In genomic region chr3:26625187-26625586, GRCh38 we compare ENCODE assay signal across 16 cellular contexts. TPM values are rescaled to one million over a fixed set of nuclear protein-coding genes. Genes with fewer than 3 reads are reported as not detected.
DNase-seq lines count a peak whose midpoint lies in the region.
"Had no signal": no experiment of that assay in that cellular context is flagged by ENCODE, and none has a peak within 500 bp of the region (broad histone marks: within the 10 kb centered on the region; RNA-seq: fewer than 3 reads in every experiment).

No MANE protein-coding gene starts in this region.

- no peak overlapping the region for H2BK12ac ChIP-seq in trophoblast cell (ENCODE audit: low read length)

- no peaks in the 10 kb centered on the region for H3K79me1 ChIP-seq in trophoblast cell (ENCODE audit: low read length)

- no peak overlapping the region for H3K9ac ChIP-seq in trophoblast cell (ENCODE audit: low read length)
- H3K9ac ChIP-seq: GM23248 had no signal

- no peak overlapping the region for H3K18ac ChIP-seq in trophoblast cell (ENCODE audit: low read length)

- H4K8ac ChIP-seq in trophoblast cell (ENCODE audit: low read depth, low read length), result no peak overlapping the region

- H3K4me3 ChIP-seq in H7 (ENCODE audit: insufficient read depth, low read depth, low read length) (peak overlapping the region; percentile 50; the same call in 1 of the 2 replicates), iPS-18c (ENCODE audit: insufficient read depth, low read depth, low read length) (peak overlapping the region; percentile 64), trophoblast cell (ENCODE audit: low read depth, low read length) (no peak overlapping the region)
- H3K4me3 ChIP-seq: GM12878, GM23248, MG63 had no signal

- no peak overlapping the region for H2AK5ac ChIP-seq in trophoblast cell (ENCODE audit: low read length)

- WGBS in trophoblast cell (ENCODE audit: extremely low coverage, insufficient coverage, insufficient read length), result no CpG with 5 or more reads among the region's 13 CpGs

- H2BK120ac ChIP-seq in trophoblast cell (ENCODE audit: insufficient read depth, low read length, poor library complexity), result no peak overlapping the region

- H3K27ac ChIP-seq in trophoblast cell (ENCODE audit: low read depth, low read length), result no peak overlapping the region
- H3K27ac ChIP-seq: GM23248 had no signal

- no peak overlapping the region for H3K4ac ChIP-seq in trophoblast cell (ENCODE audit: low read depth, low read length)

- H4K91ac ChIP-seq in trophoblast cell (ENCODE audit: low read depth, low read length), result no peak overlapping the region

- no peak overlapping the region for H2AFZ ChIP-seq in trophoblast cell (ENCODE audit: insufficient read depth, low read length, poor library complexity)
- H2AFZ ChIP-seq: GM23248 had no signal

- peaks cover 2% of the 10 kb centered on the region for H3K79me2 ChIP-seq in trophoblast cell (ENCODE audit: control insufficient read depth, insufficient read depth, low read length, poor library complexity)

- peaks cover 62% of the 10 kb centered on the region for H3K27me3 ChIP-seq in H7 (ENCODE audit: control insufficient read depth, insufficient read depth, low read length)
- peaks cover 22% of the 10 kb centered on the region for H3K27me3 ChIP-seq in trophoblast cell (ENCODE audit: insufficient read depth, low read length)

- H3K36me3 ChIP-seq in H7 (replicated peaks; ENCODE audit: control insufficient read depth, insufficient read depth, low read length) (no peaks in the 10 kb centered on the region), trophoblast cell (ENCODE audit: control insufficient read depth in 1 of 2, insufficient read depth in 2 of 2, low read length in 2 of 2) (no peaks in the 10 kb centered on the region)
- H3K36me3 ChIP-seq: MG63 had no signal

- H3K9me3 ChIP-seq in iPS-18c (ENCODE audit: control insufficient read depth, insufficient read depth, low read length) (no peaks in the 10 kb centered on the region), trophoblast cell (ENCODE audit: insufficient read depth, low read depth, low read length) (no peaks in the 10 kb centered on the region)
- H3K9me3 ChIP-seq: MG63 had no signal

- no peak overlapping the region for H4K12ac ChIP-seq in trophoblast cell (ENCODE audit: low read depth, low read length)

- H3K4me2 ChIP-seq in trophoblast cell (ENCODE audit: low read length), result peak overlapping the region; percentile 82

- no peak overlapping the region for H3K23ac ChIP-seq in trophoblast cell (ENCODE audit: low read length)

- no peak overlapping the region for H3K14ac ChIP-seq in trophoblast cell (ENCODE audit: low read length)

- DNase-seq in H7 (peak; percentile 51), cerebellar cortex (ENCODE audit: low spot score) (peak; percentile 78), trophoblast cell (no peak), NCI-H1694 treated with DMSO at 0.1 percent for 48 hours (lab: John Stamatoyannopoulos, UW) (no peak), NCI-H1092 (lab: John Stamatoyannopoulos, UW) (no peak)
- no peak for DNase-seq in activated CD4-positive, CD25-positive, alpha-beta regulatory T cell (lab: John Stamatoyannopoulos, UW)
- DNase-seq: AML-193, DMS53, GM23248, MG63, NCI-H1105, NCI-H187, NCI-H446, NCI-H748 treated with DMSO at 0.1 percent for 48 hours had no signal

- H2BK5ac ChIP-seq in trophoblast cell (ENCODE audit: low read depth, low read length, poor library complexity), result no peak overlapping the region

- H3K4me1 ChIP-seq in trophoblast cell (ENCODE audit: control insufficient read depth in 1 of 2, insufficient read depth in 2 of 2, low read length in 2 of 2), result peaks cover 2 to 16% of the 10 kb centered on the region in 2 experiments

RNA-seq across cellular contexts. Expression of gene LRRC3B, which starts 2.6 kb away (rescaled TPM):
- total RNA-seq in H7 (2014; rRNA removed; shearing (Covaris generic)), result 0.48 and 0.62 TPM in 2 replicates
- polyA plus RNA-seq in trophoblast cell (2013), result 1.2 and 1.3 TPM in 2 replicates
- total RNA-seq: GM12878, GM23248 had no signal
- polyA plus RNA-seq: GM12878, GM23248 had no signal

Comparison
In these comparisons a context has a peak if more than half of its experiments do, and no peak if none do; other contexts are left out.
1. DNase-seq: peak in H7 (single experiment) and cerebellar cortex (single experiment); none in trophoblast cell (0 of 2), NCI-H1694 treated with DMSO at 0.1 percent for 48 hours (single experiment), activated CD4-positive, CD25-positive, alpha-beta regulatory T cell (0 of 4) and NCI-H1092 (single experiment).